ENCODE assay signal across 30 cellular contexts in genomic region chr3:3227670-3228069, GRCh38.
"Had no signal": no experiment of that assay in that cellular context is flagged by ENCODE, and none has a peak within 500 bp of the region (broad histone marks: within the 10 kb centered on the region; RNA-seq: fewer than 3 reads in every experiment).

No MANE protein-coding gene starts in this region.

- H3K36me3 ChIP-seq: adrenal gland, esophagus muscularis mucosa, gastroesophageal sphincter had no signal

- H3K4me3 ChIP-seq: adrenal gland, body of pancreas, coronary artery, esophagus muscularis mucosa, gastroesophageal sphincter had no signal

- DNase-seq: activated CD4-positive, alpha-beta memory T cell treated with anti-CD3 and anti-CD28 coated beads for 36 hours; activated CD4-positive, alpha-beta T cell treated with anti-CD3 and anti-CD28 coated beads for 36 hours; activated CD4-positive, alpha-beta T cell treated with anti-CD3 and anti-CD28 coated beads, Interleukin-2, amount 10 ng/mL, durations not matched to agents 24 days and 14 days; activated CD4-positive, CD25-positive, alpha-beta regulatory T cell; activated CD4-positive, CD25-positive, alpha-beta regulatory T cell treated with anti-CD3 and anti-CD28 coated beads, Interleukin-2, amount 50 U/mL, for 72 hours; activated CD8-positive, alpha-beta memory T cell treated with anti-CD3 and anti-CD28 coated beads, Interleukin-2, amount 10 ng/mL, durations not matched to agents 7 days and 5 days; activated CD8-positive, alpha-beta memory T cell treated with anti-CD3 and anti-CD28 coated beads, Interleukin-2, amount 50 U/mL, for 4 hours; activated CD8-positive, alpha-beta T cell treated with anti-CD3 and anti-CD28 coated beads, Interleukin-2, amount 10 ng/mL, durations not matched to agents 7 days and 5 days; activated effector memory CD4-positive, alpha-beta T cell treated with anti-CD3 and anti-CD28 coated beads, Interleukin-2, amount 50 U/mL, for 16 hours; activated naive CD4-positive, alpha-beta T cell treated with anti-CD3 and anti-CD28 coated beads for 36 hours; activated naive CD8-positive, alpha-beta T cell treated with anti-CD3 and anti-CD28 coated beads for 36 hours; activated naive CD8-positive, alpha-beta T cell treated with anti-CD3 and anti-CD28 coated beads, Interleukin-2, amount 50 U/mL, for 24 hours; activated T-cell treated with anti-CD3 and anti-CD28 coated beads, Interleukin-2, amount 50 U/mL, for 1 hour; activated T-cell treated with anti-CD3 and anti-CD28 coated beads, Interleukin-2, amount 50 U/mL, for 48 hours; adrenal gland; amygdala; aorta; body of pancreas; central memory CD4-positive, alpha-beta T cell; cerebellar nuclear complex; effector CD4-positive, alpha-beta T cell; effector memory CD8-positive, alpha-beta T cell; erythroblast; foreskin melanocyte; T-helper 1 cell; T-helper 17 cell; T1000 had no signal

- H3K27ac ChIP-seq: adrenal gland, body of pancreas, coronary artery, esophagus muscularis mucosa, gastroesophageal sphincter had no signal

- H3K27me3 ChIP-seq: adrenal gland, body of pancreas, esophagus muscularis mucosa had no signal

- H3K4me1 ChIP-seq: adrenal gland, body of pancreas, gastroesophageal sphincter had no signal

- ATAC-seq: activated CD4-positive, alpha-beta T cell treated with anti-CD3 and anti-CD28 coated beads for 36 hours; activated CD8-positive, alpha-beta memory T cell treated with anti-CD3 and anti-CD28 coated beads, Interleukin-2, amount 10 ng/mL, durations not matched to agents 7 days and 5 days; activated CD8-positive, alpha-beta T cell treated with anti-CD3 and anti-CD28 coated beads, Interleukin-2, amount 10 ng/mL, durations not matched to agents 7 days and 5 days; activated naive CD8-positive, alpha-beta T cell treated with anti-CD3 and anti-CD28 coated beads, Interleukin-2, amount 50 U/mL, for 24 hours; body of pancreas; effector memory CD8-positive, alpha-beta T cell; gastroesophageal sphincter; T-helper 17 cell had no signal

- H3K9me3 ChIP-seq: adrenal gland had no signal
